1 cellular context compared by ENCODE assay signal in the genomic region with DNA sequence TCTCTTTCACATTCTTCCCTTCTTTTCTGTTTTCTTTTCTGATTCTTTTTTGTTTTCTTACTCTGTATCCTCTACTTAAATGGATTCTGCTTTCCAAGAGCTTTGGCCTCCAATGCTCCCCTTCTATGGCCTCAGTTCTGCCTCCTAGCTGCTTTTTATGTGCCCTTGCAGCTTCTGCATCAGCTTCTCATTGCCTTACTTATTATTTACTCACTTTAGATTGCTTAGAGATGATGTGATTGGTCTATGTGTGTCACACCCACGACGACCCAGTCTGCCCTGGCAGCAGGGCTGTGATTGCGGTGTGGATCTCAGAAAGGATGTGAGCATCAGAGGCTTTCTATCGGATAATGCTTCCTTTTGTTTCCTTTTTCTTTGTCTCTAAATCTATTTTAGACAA.
TF ChIP-seq lines count a peak whose summit lies in the region.

No MANE protein-coding gene starts in this region.

TF ChIP-seq in SK-N-SH, 30 proteins besides CTCF, POLR2A, EP300 and RAD21:
- TF ChIP-seq, protein P1, sequence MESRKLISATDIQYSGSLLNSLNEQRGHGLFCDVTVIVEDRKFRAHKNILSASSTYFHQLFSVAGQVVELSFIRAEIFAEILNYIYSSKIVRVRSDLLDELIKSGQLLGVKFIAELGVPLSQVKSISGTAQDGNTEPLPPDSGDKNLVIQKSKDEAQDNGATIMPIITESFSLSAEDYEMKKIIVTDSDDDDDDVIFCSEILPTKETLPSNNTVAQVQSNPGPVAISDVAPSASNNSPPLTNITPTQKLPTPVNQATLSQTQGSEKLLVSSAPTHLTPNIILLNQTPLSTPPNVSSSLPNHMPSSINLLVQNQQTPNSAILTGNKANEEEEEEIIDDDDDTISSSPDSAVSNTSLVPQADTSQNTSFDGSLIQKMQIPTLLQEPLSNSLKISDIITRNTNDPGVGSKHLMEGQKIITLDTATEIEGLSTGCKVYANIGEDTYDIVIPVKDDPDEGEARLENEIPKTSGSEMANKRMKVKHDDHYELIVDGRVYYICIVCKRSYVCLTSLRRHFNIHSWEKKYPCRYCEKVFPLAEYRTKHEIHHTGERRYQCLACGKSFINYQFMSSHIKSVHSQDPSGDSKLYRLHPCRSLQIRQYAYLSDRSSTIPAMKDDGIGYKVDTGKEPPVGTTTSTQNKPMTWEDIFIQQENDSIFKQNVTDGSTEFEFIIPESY (IDR thresholded peaks at IDR 0.05; ENCODE audit: borderline replicate concordance, low read depth), result no peak
- TF ChIP-seq POLR2AphosphoS5 (IDR thresholded peaks at IDR 0.05; ENCODE audit: low read depth, low read length) (no peak), IRF3 (IDR thresholded peaks at IDR 0.05; ENCODE audit: low read depth, low read length) (no peak), MEF2A (IDR thresholded peaks at IDR 0.05; ENCODE audit: borderline replicate concordance, low read depth) (no peak), RFX5 (IDR thresholded peaks at IDR 0.05; ENCODE audit: low read length) (no peak), FOXM1 (IDR thresholded peaks at IDR 0.05; ENCODE audit: low read depth) (no peak), SIN3A (IDR thresholded peaks at IDR 0.05; ENCODE audit: borderline replicate concordance, low read depth, low read length) (no peak), TEAD4 (IDR thresholded peaks at IDR 0.05; ENCODE audit: borderline replicate concordance, insufficient read depth) (no peak), CHD2 (IDR thresholded peaks at IDR 0.05; ENCODE audit: low read length, partially characterized antibody) (no peak), FOSL2 (IDR thresholded peaks at IDR 0.05; ENCODE audit: borderline replicate concordance, low read depth) (no peak), ELF1 (IDR thresholded peaks at IDR 0.05) (no peak), RXRA (IDR thresholded peaks at IDR 0.05; ENCODE audit: borderline replicate concordance, low read depth) (no peak), MAX (IDR thresholded peaks at IDR 0.05; ENCODE audit: low read depth) (no peak), SMC3 (IDR thresholded peaks at IDR 0.05; ENCODE audit: low read depth, low read length) (no peak), FOXJ3 (CRISPR knock-in tag; IDR thresholded peaks at IDR 0.05) (no peak), NFIC (IDR thresholded peaks at IDR 0.05; ENCODE audit: borderline replicate concordance) (no peak)
- TF ChIP-seq, protein P2, sequence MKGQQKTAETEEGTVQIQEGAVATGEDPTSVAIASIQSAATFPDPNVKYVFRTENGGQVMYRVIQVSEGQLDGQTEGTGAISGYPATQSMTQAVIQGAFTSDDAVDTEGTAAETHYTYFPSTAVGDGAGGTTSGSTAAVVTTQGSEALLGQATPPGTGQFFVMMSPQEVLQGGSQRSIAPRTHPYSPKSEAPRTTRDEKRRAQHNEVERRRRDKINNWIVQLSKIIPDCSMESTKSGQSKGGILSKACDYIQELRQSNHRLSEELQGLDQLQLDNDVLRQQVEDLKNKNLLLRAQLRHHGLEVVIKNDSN (IDR thresholded peaks at IDR 0.05; ENCODE audit: borderline replicate concordance, low read depth), result no peak
- TF ChIP-seq, protein P3, sequence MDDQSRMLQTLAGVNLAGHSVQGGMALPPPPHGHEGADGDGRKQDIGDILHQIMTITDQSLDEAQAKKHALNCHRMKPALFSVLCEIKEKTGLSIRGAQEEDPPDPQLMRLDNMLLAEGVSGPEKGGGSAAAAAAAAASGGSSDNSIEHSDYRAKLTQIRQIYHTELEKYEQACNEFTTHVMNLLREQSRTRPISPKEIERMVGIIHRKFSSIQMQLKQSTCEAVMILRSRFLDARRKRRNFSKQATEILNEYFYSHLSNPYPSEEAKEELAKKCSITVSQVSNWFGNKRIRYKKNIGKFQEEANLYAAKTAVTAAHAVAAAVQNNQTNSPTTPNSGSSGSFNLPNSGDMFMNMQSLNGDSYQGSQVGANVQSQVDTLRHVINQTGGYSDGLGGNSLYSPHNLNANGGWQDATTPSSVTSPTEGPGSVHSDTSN (IDR thresholded peaks at IDR 0.05), result no peak
- TF ChIP-seq, protein P4, sequence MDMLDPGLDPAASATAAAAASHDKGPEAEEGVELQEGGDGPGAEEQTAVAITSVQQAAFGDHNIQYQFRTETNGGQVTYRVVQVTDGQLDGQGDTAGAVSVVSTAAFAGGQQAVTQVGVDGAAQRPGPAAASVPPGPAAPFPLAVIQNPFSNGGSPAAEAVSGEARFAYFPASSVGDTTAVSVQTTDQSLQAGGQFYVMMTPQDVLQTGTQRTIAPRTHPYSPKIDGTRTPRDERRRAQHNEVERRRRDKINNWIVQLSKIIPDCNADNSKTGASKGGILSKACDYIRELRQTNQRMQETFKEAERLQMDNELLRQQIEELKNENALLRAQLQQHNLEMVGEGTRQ (IDR thresholded peaks at IDR 0.05; ENCODE audit: borderline replicate concordance, low read depth, low read length), result no peak
